In the genomic region with DNA sequence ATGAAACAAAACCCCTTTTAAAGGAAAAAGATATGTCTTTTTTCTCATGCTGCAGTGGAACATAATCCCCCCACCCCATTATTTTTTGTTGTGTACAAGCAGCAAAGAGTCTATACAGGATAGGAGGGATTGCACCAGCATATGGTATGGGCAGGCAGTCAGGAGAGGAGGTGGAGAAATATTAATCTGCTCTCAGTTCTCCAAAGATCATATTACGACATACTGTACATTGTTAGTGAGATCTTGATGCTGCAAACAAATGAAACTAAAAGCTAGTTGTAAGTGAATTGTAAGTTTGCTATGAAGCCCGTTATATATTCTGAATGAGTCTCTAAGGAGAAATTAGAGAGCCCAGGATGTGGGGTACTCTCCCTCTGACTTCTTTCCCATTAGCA, we compare ENCODE assay signal across 13 cellular contexts.
DNase-seq lines count a peak whose midpoint lies in the region; ATAC-seq and TF ChIP-seq lines count a peak whose summit lies in the region.
"Had no signal": no experiment of that assay in that cellular context is flagged by ENCODE, and none has a peak within 500 bp of the region (broad histone marks: within the 10 kb centered on the region; RNA-seq: fewer than 3 reads in every experiment).

No MANE protein-coding gene starts in this region.

- CTCF ChIA-PET in CD4-positive, alpha-beta T cell (lab: Charles Lee), result interaction anchor here (0.7 to 1.6 kb wide), 3 partner anchors 13 to 321 kb away, joined by 4 to 5 read pairs (median 4); no protein-coding TSS in a partner anchor

- H3K4me1 ChIP-seq in mesenchymal stem cell (ENCODE audit: control insufficient read depth, insufficient read depth, low read depth, low read length) (peaks cover 7% of the 10 kb centered on the region), aorta (ENCODE audit: control insufficient read depth in 1 of 2, insufficient read depth in 2 of 2, low read length in 2 of 2) (peaks cover 3 to 7% of the 10 kb centered on the region in 2 donors)
- H3K4me1 ChIP-seq: uterus had no signal

- 89% methylated on average over 2 of the region's 2 CpGs for WGBS in mesenchymal stem cell
- WGBS in aorta, 2 donors, result 79% methylated on average over 2 of the region's 2 CpGs

- no peak overlapping the region for H3K18ac ChIP-seq in mesenchymal stem cell (ENCODE audit: low read depth in 1 of 2, low read length in 2 of 2)

- no peak overlapping the region for H3K4me3 Mint-ChIP-seq in CD4-positive, alpha-beta T cell
- H3K4me3 Mint-ChIP-seq: activated naive CD4-positive, alpha-beta T cell treated with anti-CD3 and anti-CD28 coated beads for 36 hours had no signal

- H2AFZ ChIP-seq in mesenchymal stem cell (ENCODE audit: low read depth, low read length), result no peak overlapping the region

- ATAC-seq in GM18858 (IDR thresholded peaks at IDR 0.05; ENCODE audit: unreplicated experiment) (peak; percentile 22), HG02678 (IDR thresholded peaks at IDR 0.05; ENCODE audit: unreplicated experiment) (peak; percentile 34), aorta (ENCODE audit: low FRiP score) (no peak)
- no peak for ATAC-seq in CD4-positive, alpha-beta T cell (ENCODE audit: poor library complexity)

- H3K27me3 ChIP-seq in mesenchymal stem cell (ENCODE audit: control insufficient read depth in 1 of 2, insufficient read depth in 1 of 2, low read length in 2 of 2) (no peaks in the 10 kb centered on the region), aorta (ENCODE audit: control insufficient read depth in 1 of 2, insufficient read depth in 2 of 2, low read length in 1 of 2) (no peaks in the 10 kb centered on the region)
- H3K27me3 ChIP-seq in CD4-positive, alpha-beta T cell (ENCODE audit: control insufficient read depth, insufficient read depth, low read length), result no peaks in the 10 kb centered on the region
- H3K27me3 ChIP-seq: uterus had no signal

- no peaks in the 10 kb centered on the region for H3K36me3 Mint-ChIP-seq in CD4-positive, alpha-beta T cell (ENCODE audit: low read depth)

- DNase-seq in NOMO-1 treated with dmso at 0.1 percent for 144 hours (lab: John Stamatoyannopoulos, UW; ENCODE audit: unreplicated experiment) (peak; percentile 35), mesenchymal stem cell (peak; percentile 44), germinal center (ENCODE audit: low spot score) (no peak), aorta (no peak), superior temporal gyrus (ENCODE audit: extremely low spot score) (no peak)
- no peak for DNase-seq in CD4-positive, alpha-beta T cell
- DNase-seq: activated naive CD4-positive, alpha-beta T cell treated with anti-CD3 and anti-CD28 coated beads for 36 hours; NCI-H1436 treated with DMSO at 0.1 percent for 48 hours; stimulated activated CD4-positive, alpha-beta T cell treated with anti-CD3 and anti-CD28 coated beads, Interleukin-1b, Interleukin-23, amount 100 ng/mL, for 48 hours; uterus had no signal

- TF ChIP-seq CTCF in CD4-positive, alpha-beta T cell (IDR thresholded peaks at IDR 0.05), result no peak

- H3K27ac ChIP-seq in mesenchymal stem cell (ENCODE audit: low read length, poor library complexity, severe bottlenecking) (no peak overlapping the region), aorta (ENCODE audit: low read depth in 1 of 2, low read length in 2 of 2) (no peak overlapping the region)
- no peak overlapping the region for H3K27ac ChIP-seq in CD4-positive, alpha-beta T cell (ENCODE audit: low read depth, low read length)
- H3K27ac ChIP-seq: epithelial cell of prostate had no signal

- H2AK5ac ChIP-seq in mesenchymal stem cell (ENCODE audit: low read length, severe bottlenecking), result no peak overlapping the region

- H3K27me3 Mint-ChIP-seq in CD4-positive, alpha-beta T cell, result no peaks in the 10 kb centered on the region

- no peak overlapping the region for H4K8ac ChIP-seq in mesenchymal stem cell (ENCODE audit: low read length)

- POLR2A ChIA-PET in CD4-positive, alpha-beta T cell (lab: Charles Lee), result no interaction called here

- intact Hi-C loops in CD4-positive, alpha-beta T cell (cut with DNase I, micrococcal nuclease), result loop anchor here (5.0 to 10.0 kb wide), 3 partner anchors 73 to 923 kb away; a partner anchor contains a TSS
- intact Hi-C loops in aorta (cut with DNase I), result loop anchor here (5.0 to 10.0 kb wide), 6 partner anchors 73 to 453 kb away; a partner anchor contains a TSS

- H2BK12ac ChIP-seq in mesenchymal stem cell (ENCODE audit: low read length in 2 of 2), result no peak overlapping the region

- no peaks in the 10 kb centered on the region for H3K36me3 ChIP-seq in mesenchymal stem cell (ENCODE audit: control insufficient read depth in 1 of 2, insufficient read depth in 2 of 2, low read depth in 1 of 2, low read length in 2 of 2)
- H3K36me3 ChIP-seq in aorta (ENCODE audit: control insufficient read depth in 1 of 2, insufficient read depth in 2 of 2, low read length in 1 of 2), result no peaks in the 10 kb centered on the region
- H3K36me3 ChIP-seq: uterus had no signal

- peak overlapping the region; percentile 37 for H3K9ac ChIP-seq in mesenchymal stem cell (ENCODE audit: low read length)

- H3K79me1 ChIP-seq in mesenchymal stem cell (replicated peaks; ENCODE audit: low read length, poor library complexity, severe bottlenecking), result peaks cover 16% of the 10 kb centered on the region

- no peaks in the 10 kb centered on the region for H3K9me3 Mint-ChIP-seq in CD4-positive, alpha-beta T cell
- H3K9me3 Mint-ChIP-seq: activated naive CD4-positive, alpha-beta T cell treated with anti-CD3 and anti-CD28 coated beads for 36 hours had no signal

- H3K14ac ChIP-seq in mesenchymal stem cell (ENCODE audit: low read length in 2 of 2), result no peak overlapping the region

- no peak overlapping the region for H3K4me2 ChIP-seq in mesenchymal stem cell (ENCODE audit: low read length, poor library complexity, severe bottlenecking)

- H3K4me1 Mint-ChIP-seq in CD4-positive, alpha-beta T cell (ENCODE audit: low read depth), result peaks cover 30% of the 10 kb centered on the region

- H2BK15ac ChIP-seq in mesenchymal stem cell (ENCODE audit: low read depth, poor library complexity, severe bottlenecking), result no peak overlapping the region

- H3K27ac Mint-ChIP-seq in CD4-positive, alpha-beta T cell, result no peak overlapping the region
- H3K27ac Mint-ChIP-seq: activated naive CD4-positive, alpha-beta T cell treated with anti-CD3 and anti-CD28 coated beads for 36 hours had no signal

- H3K9me3 ChIP-seq in mesenchymal stem cell (ENCODE audit: control insufficient read depth, low read length) (no peaks in the 10 kb centered on the region), aorta (ENCODE audit: control insufficient read depth, low read length) (no peaks in the 10 kb centered on the region)
- H3K9me3 ChIP-seq in CD4-positive, alpha-beta T cell (ENCODE audit: control insufficient read depth, low read length), result no peaks in the 10 kb centered on the region
- H3K9me3 ChIP-seq: uterus had no signal

- no peak overlapping the region for H2BK5ac ChIP-seq in mesenchymal stem cell (ENCODE audit: low read depth, low read length, poor library complexity, severe bottlenecking)

- H3K23ac ChIP-seq in mesenchymal stem cell (ENCODE audit: low read length in 2 of 2), result no peak overlapping the region

- peak overlapping the region in 1 of 2 experiments; percentile 50 for H3K4me3 ChIP-seq in mesenchymal stem cell (ENCODE audit: insufficient read depth in 1 of 2, low read depth in 1 of 2, low read length in 2 of 2)
- no peak overlapping the region for H3K4me3 ChIP-seq in aorta (ENCODE audit: low read length in 2 of 2)
- H3K4me3 ChIP-seq: uterus had no signal

- no peak overlapping the region for H3K4ac ChIP-seq in mesenchymal stem cell (ENCODE audit: low read depth in 1 of 2, low read length in 2 of 2)

- H4K91ac ChIP-seq in mesenchymal stem cell (ENCODE audit: low read length), result no peak overlapping the region

- no peak overlapping the region for H2BK120ac ChIP-seq in mesenchymal stem cell (ENCODE audit: low read depth, low read length)

Comparison
In these comparisons a context has a peak if more than half of its experiments do, and no peak if none do; other contexts are left out.
1. ATAC-seq: peak in GM18858 (single experiment) and HG02678 (single experiment); none in CD4-positive, alpha-beta T cell (single experiment) and aorta (single experiment).
2. DNase-seq: peak in NOMO-1 treated with dmso at 0.1 percent for 144 hours (single experiment) and mesenchymal stem cell (single experiment); none in CD4-positive, alpha-beta T cell (0 of 10), germinal center (single experiment), aorta (0 of 2) and superior temporal gyrus (single experiment).